Comparison of ENCODE assay signal across 19 cellular contexts in the genomic region with DNA sequence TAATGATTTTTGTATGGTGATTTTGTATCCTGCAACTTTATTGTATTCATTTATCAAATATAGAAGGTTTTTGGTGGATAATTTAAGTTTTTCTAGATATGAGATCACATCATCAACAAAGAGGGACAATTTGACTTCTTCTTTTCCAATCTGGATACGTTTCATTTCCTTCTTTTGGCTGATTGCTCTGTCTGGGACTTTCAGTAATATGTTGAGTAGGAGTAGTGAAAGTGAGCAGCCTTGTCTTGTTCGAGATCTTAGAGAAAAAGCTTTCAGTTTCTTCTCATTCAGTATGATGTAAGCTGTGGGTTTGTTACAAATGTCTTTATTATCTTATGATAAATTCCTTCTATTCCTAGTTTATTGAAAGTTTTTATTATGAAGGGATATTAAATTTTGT.
DNase-seq lines count a peak whose midpoint lies in the region; ATAC-seq and TF ChIP-seq lines count a peak whose summit lies in the region.
"Had no signal": no experiment of that assay in that cellular context is flagged by ENCODE, and none has a peak within 500 bp of the region (broad histone marks: within the 10 kb centered on the region; RNA-seq: fewer than 3 reads in every experiment).

No MANE protein-coding gene starts in this region.

- H3K27ac ChIP-seq in upper lobe of left lung, result no peak overlapping the region
- H3K27ac ChIP-seq: adrenal gland, cardiac muscle cell, dorsolateral prefrontal cortex, gastroesophageal sphincter had no signal

- no peak overlapping the region for H3K4me3 ChIP-seq in upper lobe of left lung
- H3K4me3 ChIP-seq: adrenal gland, cardiac muscle cell, dorsolateral prefrontal cortex, gastroesophageal sphincter had no signal

- TF ChIP-seq EP300 in upper lobe of left lung (IDR thresholded peaks at IDR 0.05), result no peak

- no peaks in the 10 kb centered on the region for H3K27me3 Mint-ChIP-seq in progenitor cell of endocrine pancreas

- no peaks in the 10 kb centered on the region for H3K27me3 ChIP-seq in upper lobe of left lung
- H3K27me3 ChIP-seq: adrenal gland, cardiac muscle cell, dorsolateral prefrontal cortex, gastroesophageal sphincter had no signal

- no peak for TF ChIP-seq POLR2A in upper lobe of left lung (IDR thresholded peaks at IDR 0.05)

- ATAC-seq in GM18520 (IDR thresholded peaks at IDR 0.05; ENCODE audit: unreplicated experiment) (peak; percentile 47), GM21723 (IDR thresholded peaks at IDR 0.05; ENCODE audit: unreplicated experiment) (peak; percentile 59), HG03045 (IDR thresholded peaks at IDR 0.05; ENCODE audit: unreplicated experiment) (peak; percentile 91), upper lobe of left lung (ENCODE audit: low FRiP score in 2 of 2) (no peak), HG03571 (IDR thresholded peaks at IDR 0.05; ENCODE audit: unreplicated experiment) (no peak)
- ATAC-seq: gastroesophageal sphincter, left ventricle myocardium superior had no signal

- no peaks in the 10 kb centered on the region for H3K4me1 Mint-ChIP-seq in progenitor cell of endocrine pancreas (ENCODE audit: low read depth)

- no peaks in the 10 kb centered on the region for H3K36me3 ChIP-seq in upper lobe of left lung
- H3K36me3 ChIP-seq: adrenal gland, cardiac muscle cell, gastroesophageal sphincter had no signal

- H3K9me3 ChIP-seq in upper lobe of left lung, result no peaks in the 10 kb centered on the region
- H3K9me3 ChIP-seq: adrenal gland had no signal

- no peak overlapping the region for H3K27ac Mint-ChIP-seq in progenitor cell of endocrine pancreas

- WGBS in upper lobe of left lung, 2 donors, result 58 to 60% methylated on average over 2 of the region's 2 CpGs

- H3K4me1 ChIP-seq in upper lobe of left lung, result no peaks in the 10 kb centered on the region
- H3K4me1 ChIP-seq: adrenal gland, gastroesophageal sphincter had no signal

- TF ChIP-seq CTCF in upper lobe of left lung (IDR thresholded peaks at IDR 0.05) (no peak), progenitor cell of endocrine pancreas (IDR thresholded peaks at IDR 0.05; ENCODE audit: unreplicated experiment) (no peak)

- H3K9me3 Mint-ChIP-seq in progenitor cell of endocrine pancreas (ENCODE audit: low read depth), result no peaks in the 10 kb centered on the region

- DNase-seq in OCI-M1 (lab: John Stamatoyannopoulos, UW), result peak; percentile 10
- no peak for DNase-seq in upper lobe of left lung
- DNase-seq in islet precursor cell, result no peak
- DNase-seq in progenitor cell of endocrine pancreas (ENCODE audit: low spot score, unreplicated experiment), result no peak
- DNase-seq: activated CD4-positive, alpha-beta T cell treated with anti-CD3 and anti-CD28 coated beads for 1 hour; adrenal gland; dorsolateral prefrontal cortex; left ventricle myocardium superior; NCI-H2029 treated with DMSO at 0.1 percent for 48 hours; NCI-H446 treated with DMSO at 0.1 percent for 48 hours; occipital lobe; SHP77 treated with DMSO at 0.1 percent for 48 hours; stimulated activated CD4-positive, alpha-beta T cell treated with anti-CD3 and anti-CD28 coated beads, Interleukin-4, amount 100 ng/mL, for 1 hour had no signal

- no peaks in the 10 kb centered on the region for H3K36me3 Mint-ChIP-seq in progenitor cell of endocrine pancreas (ENCODE audit: insufficient read depth)

- no peak overlapping the region for H3K4me3 Mint-ChIP-seq in progenitor cell of endocrine pancreas (ENCODE audit: low read depth)

Comparison
In these comparisons a context has a peak if more than half of its experiments do, and no peak if none do; other contexts are left out.
1. ATAC-seq: peak in GM18520 (single experiment), GM21723 (single experiment) and HG03045 (single experiment); none in upper lobe of left lung (0 of 2) and HG03571 (single experiment).